In genomic region chr14:65169351-65169750, GRCh38 we compare ENCODE assay signal across 8 cellular contexts.
DNase-seq lines count a peak whose midpoint lies in the region; ATAC-seq and TF ChIP-seq lines count a peak whose summit lies in the region.

No MANE protein-coding gene starts in this region.

- peak; percentile 38 for DNase-seq in M059J (ENCODE audit: low read depth)
- DNase-seq in left ventricle myocardium inferior: no peak
- DNase-seq in esophagus squamous epithelium (lab: John Stamatoyannopoulos, UW): no peak
- DNase-seq in NCI-H1930 (lab: John Stamatoyannopoulos, UW): no peak
- DNase-seq in NCI-H2196 treated with DMSO at 0.1 percent for 48 hours (lab: John Stamatoyannopoulos, UW; ENCODE audit: unreplicated experiment): no peak

- H3K27ac ChIP-seq in left ventricle myocardium inferior (replicated peaks) (peak overlapping the region; percentile 45), esophagus squamous epithelium (peak overlapping the region in 2 of 4 donors; percentile 60 to 67)

- TF ChIP-seq CTCF in left ventricle myocardium inferior (IDR thresholded peaks at IDR 0.05; ENCODE audit: borderline replicate concordance) (no peak), esophagus squamous epithelium (IDR thresholded peaks at IDR 0.05) (no peak)

- TF ChIP-seq POLR2A in esophagus squamous epithelium (IDR thresholded peaks at IDR 0.05): no peak

- intact Hi-C loops in left ventricle myocardium inferior (cut with micrococcal nuclease) (loop anchor here (10.0 kb wide), 1 partner anchor 655 kb away; no protein-coding TSS in a partner anchor), esophagus squamous epithelium (cut with DNase I) (loop anchor here (10.0 kb wide), 2 partner anchors 655 to 785 kb away; no protein-coding TSS in a partner anchor)

- H3K36me3 ChIP-seq in left ventricle myocardium inferior (no peaks in the 10 kb centered on the region), esophagus squamous epithelium (no peaks in the 10 kb centered on the region)

- WGBS in esophagus squamous epithelium, 2 donors: 62 to 67% methylated on average over 1 of the region's 1 CpG

- ATAC-seq in GM18499 (IDR thresholded peaks at IDR 0.05; ENCODE audit: insufficient read depth, unreplicated experiment) (peak; percentile 73), GM21825 (IDR thresholded peaks at IDR 0.05; ENCODE audit: unreplicated experiment) (peak; percentile 77), SK-N-SH treated with all-trans-retinoic acid at 6 μM for 48 hours (no peak)

- H3K4me3 ChIP-seq in left ventricle myocardium inferior: no peak overlapping the region
- no peak overlapping the region for H3K4me3 ChIP-seq in esophagus squamous epithelium

- no peaks in the 10 kb centered on the region for H3K9me3 ChIP-seq in left ventricle myocardium inferior (replicated peaks)
- no peaks in the 10 kb centered on the region for H3K9me3 ChIP-seq in esophagus squamous epithelium

- H3K4me1 ChIP-seq in left ventricle myocardium inferior (peaks cover 11% of the 10 kb centered on the region), esophagus squamous epithelium (peaks cover 5 to 16% (median 10%) of the 10 kb centered on the region in 3 donors)

- H3K27me3 ChIP-seq in left ventricle myocardium inferior (ENCODE audit: low read depth) (peaks cover 31% of the 10 kb centered on the region), esophagus squamous epithelium (peaks cover 0 to 14% (median 0%) of the 10 kb centered on the region in 4 donors)

TF ChIP-seq in SK-N-SH treated with all-trans-retinoic acid at 6 μM for 48 hours, 23 proteins besides CTCF, POLR2A, EP300 and RAD21:
- TF ChIP-seq ZC3H10 (CRISPR knock-in tag; IDR thresholded peaks at IDR 0.05) (no peak), RARB (CRISPR knock-in tag; IDR thresholded peaks at IDR 0.05) (no peak), ZFP30 (CRISPR knock-in tag; IDR thresholded peaks at IDR 0.05) (no peak), CSDC2 (CRISPR knock-in tag; IDR thresholded peaks at IDR 0.05) (no peak), POU6F1 (CRISPR knock-in tag; IDR thresholded peaks at IDR 0.05; ENCODE audit: borderline replicate concordance, low read depth) (no peak), SNAI2 (CRISPR knock-in tag; IDR thresholded peaks at IDR 0.05) (no peak), ZNF8 (CRISPR knock-in tag; IDR thresholded peaks at IDR 0.05) (no peak), GLIS3 (CRISPR knock-in tag; IDR thresholded peaks at IDR 0.05) (no peak), CREB5 (CRISPR knock-in tag; IDR thresholded peaks at IDR 0.05; ENCODE audit: low read depth) (no peak), ISL1 (CRISPR knock-in tag; IDR thresholded peaks at IDR 0.05) (no peak)
